ENCODE assay signal across 8 cellular contexts in genomic region chr17:55295411-55296170, GRCh38. TPM values are rescaled to one million over a fixed set of nuclear protein-coding genes. Genes with fewer than 3 reads are reported as not detected.
DNase-seq lines count a peak whose midpoint lies in the region; ATAC-seq and TF ChIP-seq lines count a peak whose summit lies in the region.

No MANE protein-coding gene starts in this region.

- peak; percentile 72 for ATAC-seq in HG02884 (IDR thresholded peaks at IDR 0.05; ENCODE audit: unreplicated experiment)
- peak; percentile 85 for ATAC-seq in left colon

- H3K4me3 ChIP-seq in WI38 (ENCODE audit: low read depth, low read length), result no peak overlapping the region

- TF ChIP-seq CTCF in WI38 (IDR thresholded peaks at IDR 0.05; ENCODE audit: low read depth, low read length), result peak; percentile 92

- H3K27ac ChIP-seq in caudate nucleus (ENCODE audit: low read depth, low read length), result peak overlapping the region; percentile 69

- intact Hi-C loops in left colon (cut with DNase I, micrococcal nuclease), result loop anchor here in 1 of 2 donors (5.0 kb wide), 1 partner anchor 303 kb away; no protein-coding TSS in a partner anchor

- DNase-seq in NCI-H748 (lab: John Stamatoyannopoulos, UW; ENCODE audit: unreplicated experiment), result peak; percentile 27
- no peak for DNase-seq in NCI-H748 treated with DMSO at 0.1 percent for 48 hours (lab: John Stamatoyannopoulos, UW)
- peak; percentile 2 to 12 for DNase-seq in NCI-H1930 (lab: John Stamatoyannopoulos, UW)
- DNase-seq in caudate nucleus (lab: John Stamatoyannopoulos, UW), result peak in 51 of 61 donors; percentile 4 to 91 (median 42)
- DNase-seq in left colon, result peak; percentile 28 to 49
- peak; percentile 17 to 34 (median 21) for DNase-seq in stimulated activated CD4-positive, alpha-beta T cell treated with anti-CD3 and anti-CD28 coated beads, TNF-alpha, amount 100 ng/mL, for 4 hours (ENCODE audit: low read depth in 3 of 3)

RNA-seq across cellular contexts. Expression of gene HLF, which starts 30.8 kb away (rescaled TPM):
- total RNA-seq in left colon, result 1 to 10 TPM in 1 of 2 donors, under 1 TPM in 1; 0.70 to 3.9 TPM
